13 cellular contexts compared by ENCODE assay signal in the genomic region with DNA sequence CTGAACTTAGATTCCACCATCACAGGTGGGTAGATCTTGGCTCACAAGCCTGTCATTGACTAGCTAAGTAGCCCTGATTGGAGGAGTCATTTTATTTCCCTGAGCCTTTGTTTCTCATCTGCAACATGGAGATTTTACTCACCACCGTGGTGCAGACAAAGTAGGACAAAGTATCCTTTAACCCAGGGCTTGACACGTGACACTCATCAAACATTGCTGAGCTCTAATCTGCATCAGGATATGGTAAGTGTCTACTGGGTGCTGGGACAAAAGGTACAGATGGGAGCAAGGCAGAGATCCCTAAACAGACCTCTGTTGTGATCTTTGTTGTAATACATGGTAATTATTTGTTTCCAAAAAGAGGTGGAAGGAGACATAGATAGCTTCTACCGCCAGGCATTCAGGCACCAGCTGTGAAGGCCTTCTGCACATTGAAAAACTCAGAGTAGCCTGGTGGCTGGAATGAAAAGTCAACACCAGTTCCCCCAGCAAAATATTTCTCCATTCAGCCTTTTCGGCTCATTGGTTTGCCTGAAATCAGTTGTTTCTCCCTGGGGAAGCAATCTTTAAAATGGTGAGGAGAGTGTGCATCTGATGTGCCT. TPM values are rescaled to one million over a fixed set of nuclear protein-coding genes. Genes with fewer than 3 reads are reported as not detected.
A peak's percentile ranks its signal among the peaks of the same experiment; 100 is the strongest.
DNase-seq lines count a peak whose midpoint lies in the region; ATAC-seq and TF ChIP-seq lines count a peak whose summit lies in the region.
"Had no signal": no experiment of that assay in that cellular context is flagged by ENCODE, and none has a peak within 500 bp of the region (broad histone marks: within the 10 kb centered on the region; RNA-seq: fewer than 3 reads in every experiment).

No MANE protein-coding gene starts in this region.

- peaks cover 45% of the 10 kb centered on the region for H3K4me1 Mint-ChIP-seq in activated CD4-positive, alpha-beta T cell treated with anti-CD3 and anti-CD28 coated beads, Interleukin-2, amount 10 ng/mL, durations not matched to agents 24 days and 14 days

- H3K4me3 ChIP-seq in Panc1 (ENCODE audit: low read depth in 2 of 2, low read length in 2 of 2) (no peak overlapping the region), thoracic aorta (no peak overlapping the region)

- DNase-seq in activated CD4-positive, alpha-beta T cell treated with anti-CD3 and anti-CD28 coated beads, Interleukin-2, amount 10 ng/mL, durations not matched to agents 24 days and 14 days, result no peak
- no peak for DNase-seq in activated CD4-positive, alpha-beta T cell treated with anti-CD3 and anti-CD28 coated beads, Interleukin-2, amount 50 U/mL, for 1 hour
- DNase-seq in Panc1 (ENCODE audit: low read depth, low spot score), result no peak
- DNase-seq in left ventricle myocardium superior, result no peak
- DNase-seq in thoracic aorta (ENCODE audit: low spot score), result no peak
- no peak for DNase-seq in mucosa of gallbladder (ENCODE audit: low spot score)
- no peak for DNase-seq in stimulated activated naive CD8-positive, alpha-beta T cell treated with anti-CD3 and anti-CD28 coated beads, Interleukin-15, Interleukin-2, amounts not matched to agents 100 U/mL and 50 U/mL, for 24 hours
- DNase-seq: activated CD4-positive, alpha-beta T cell treated with anti-CD3 and anti-CD28 coated beads for 4 hours; CD4-positive, alpha-beta memory T cell; stimulated activated CD8-positive, alpha-beta memory T cell treated with anti-CD3 and anti-CD28 coated beads, Interleukin-4, amount 100 ng/mL, for 48 hours had no signal

- no peaks in the 10 kb centered on the region for H3K36me3 Mint-ChIP-seq in activated CD4-positive, alpha-beta T cell treated with anti-CD3 and anti-CD28 coated beads, Interleukin-2, amount 10 ng/mL, durations not matched to agents 24 days and 14 days (ENCODE audit: low read depth)
- H3K36me3 Mint-ChIP-seq: CD4-positive, alpha-beta memory T cell had no signal

- BruUV-seq in Panc1 (replicated peaks; lab: Mats Ljungman, UMichigan), result no TSS peak

- no peaks in the 10 kb centered on the region for H3K27me3 Mint-ChIP-seq in activated CD4-positive, alpha-beta T cell treated with anti-CD3 and anti-CD28 coated beads, Interleukin-2, amount 10 ng/mL, durations not matched to agents 24 days and 14 days
- H3K27me3 Mint-ChIP-seq: CD4-positive, alpha-beta memory T cell had no signal

- TF ChIP-seq CTCF in Panc1 (IDR thresholded peaks at IDR 0.05), result no peak
- peak; percentile 52 for TF ChIP-seq CTCF in thoracic aorta (IDR thresholded peaks at IDR 0.05)

- no peaks in the 10 kb centered on the region for H3K9me3 ChIP-seq in Panc1 (ENCODE audit: control insufficient read depth, insufficient read depth, low read depth, low read length)
- H3K9me3 ChIP-seq in thoracic aorta, result no peaks in the 10 kb centered on the region

- ATAC-seq in Panc1 (no peak), left ventricle myocardium superior (peak; percentile 46), thoracic aorta (ENCODE audit: insufficient number of reproducible peaks, low FRiP score, low read depth) (no peak), GM18861 (IDR thresholded peaks at IDR 0.05; ENCODE audit: unreplicated experiment) (no peak)
- ATAC-seq in stimulated activated naive CD8-positive, alpha-beta T cell treated with anti-CD3 and anti-CD28 coated beads, Interleukin-15, Interleukin-2, amounts not matched to agents 100 U/mL and 50 U/mL, for 24 hours, result no peak
- ATAC-seq: HCT116 had no signal

- intact Hi-C loops in activated CD4-positive, alpha-beta T cell treated with anti-CD3 and anti-CD28 coated beads, Interleukin-2, amount 10 ng/mL, durations not matched to agents 24 days and 14 days (cut with micrococcal nuclease), result no loop called here
- intact Hi-C loops in Panc1 (cut with micrococcal nuclease; ENCODE audit: unreplicated experiment), result no loop called here
- intact Hi-C loops in left ventricle myocardium superior (cut with micrococcal nuclease), result no loop called here

- no peak overlapping the region for H3K4me3 Mint-ChIP-seq in activated CD4-positive, alpha-beta T cell treated with anti-CD3 and anti-CD28 coated beads, Interleukin-2, amount 10 ng/mL, durations not matched to agents 24 days and 14 days

- in situ Hi-C loops in Panc1 (cut with HindIII; ENCODE audit: low pct_unique_long_range_greater_than_20kb, low sequenced_read_pairs), result no loop called here

- POLR2A ChIA-PET in Panc1 (lab: Charles Lee), result interaction anchor here (0.6 to 0.7 kb wide), 2 partner anchors 12 to 108 kb away, joined by 3 to 8 read pairs; no protein-coding TSS in a partner anchor

- H3K9me3 Mint-ChIP-seq in activated CD4-positive, alpha-beta T cell treated with anti-CD3 and anti-CD28 coated beads, Interleukin-2, amount 10 ng/mL, durations not matched to agents 24 days and 14 days, result no peaks in the 10 kb centered on the region

- H3K27me3 ChIP-seq in Panc1 (ENCODE audit: control insufficient read depth, insufficient read depth, low read length), result no peaks in the 10 kb centered on the region
- H3K27me3 ChIP-seq in thoracic aorta (replicated peaks; ENCODE audit: insufficient read depth), result no peaks in the 10 kb centered on the region

- H3K4me1 ChIP-seq in Panc1 (ENCODE audit: control insufficient read depth, insufficient read depth, low read length) (peaks cover 29% of the 10 kb centered on the region), thoracic aorta (ENCODE audit: control insufficient read depth in 1 of 2, low read depth in 2 of 2) (peaks cover 37 to 62% of the 10 kb centered on the region in 2 donors)

- CTCF ChIA-PET in Panc1 (lab: Charles Lee), result no interaction called here

- peak overlapping the region; percentile 35 for H3K27ac Mint-ChIP-seq in activated CD4-positive, alpha-beta T cell treated with anti-CD3 and anti-CD28 coated beads, Interleukin-2, amount 10 ng/mL, durations not matched to agents 24 days and 14 days

- H3K36me3 ChIP-seq in Panc1 (ENCODE audit: control insufficient read depth, insufficient read depth, low read length), result no peaks in the 10 kb centered on the region
- no peaks in the 10 kb centered on the region for H3K36me3 ChIP-seq in thoracic aorta

- H3K27ac ChIP-seq in Panc1 (ENCODE audit: low read length) (peak overlapping the region; percentile 70), thoracic aorta (peak overlapping the region; percentile 99)

RNA-seq across cellular contexts. Expression of gene MICAL2, which starts 18.3 kb away (rescaled TPM):
- total RNA-seq in activated CD4-positive, alpha-beta T cell treated with anti-CD3 and anti-CD28 coated beads, Interleukin-2, amount 10 ng/mL, durations not matched to agents 24 days and 14 days, result 501 and 510 TPM in 2 replicates
- total RNA-seq in Panc1 (2021; ENCODE audit: unreplicated experiment) (199 TPM), left ventricle myocardium superior (57.1 TPM), thoracic aorta (100 to 1,000 TPM; 791 to 989 TPM), mucosa of gallbladder (158 TPM)
- 183 TPM for polyA plus RNA-seq in Panc1 (2012; ENCODE audit: insufficient read length)
- total RNA-seq: OCI-LY7 had no signal
